In the genomic region with DNA sequence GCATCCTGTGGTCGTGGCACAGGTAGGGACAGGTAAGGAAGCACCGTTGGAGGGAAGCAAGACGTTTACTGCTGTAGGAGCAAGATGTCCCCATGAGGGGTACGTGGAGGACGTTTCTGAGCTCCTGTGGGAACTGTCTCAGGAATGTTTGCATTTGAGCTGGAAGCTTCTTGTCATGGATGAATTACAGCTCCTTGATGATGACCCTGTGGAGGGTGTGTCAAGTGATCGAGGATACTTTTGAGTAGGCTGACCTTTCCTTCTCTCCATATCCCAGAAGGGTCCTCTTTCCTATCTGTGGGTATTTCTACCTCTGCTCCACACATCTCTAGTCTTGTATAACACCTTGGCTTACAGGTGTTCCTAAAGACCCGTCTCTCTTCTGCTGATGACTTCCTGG, we compare ENCODE assay signal across 19 cellular contexts.
DNase-seq lines count a peak whose midpoint lies in the region; ATAC-seq, FAIRE-seq and TF ChIP-seq lines count a peak whose summit lies in the region.
"Had no signal": no experiment of that assay in that cellular context is flagged by ENCODE, and none has a peak within 500 bp of the region (broad histone marks: within the 10 kb centered on the region; RNA-seq: fewer than 3 reads in every experiment).

No MANE protein-coding gene starts in this region.

- ATAC-seq in activated CD4-positive, alpha-beta T cell treated with anti-CD3 and anti-CD28 coated beads for 36 hours = no peak
- ATAC-seq in memory B cell (ENCODE audit: low read depth) = no peak
- no peak for ATAC-seq in HG02885 (IDR thresholded peaks at IDR 0.05; ENCODE audit: poor library complexity, unreplicated experiment)
- ATAC-seq: esophagus mucosa, GM23338, left ventricle myocardium superior had no signal

- intact Hi-C loops in activated CD4-positive, alpha-beta T cell treated with anti-CD3 and anti-CD28 coated beads for 36 hours (cut with DNase I, micrococcal nuclease) = no loop called here
- intact Hi-C loops in activated T-helper 2 cell treated with anti-CD3 and anti-CD28 coated beads, Interferon-gamma antibody, Interleukin-2, Interleukin-4, amounts not matched to agents 10 μg/mL and 5 μg/mL and 100 μg/mL, durations not matched to agents 14 hours and 24 hours and 36 hours (cut with micrococcal nuclease) = loop anchor here (10.0 kb wide), 1 partner anchor 197 kb away; no protein-coding TSS in a partner anchor

- no peak for DNase-seq in activated CD4-positive, alpha-beta T cell treated with anti-CD3 and anti-CD28 coated beads for 36 hours
- DNase-seq in activated CD4-positive, alpha-beta T cell treated with anti-CD3 and anti-CD28 coated beads for 48 hours = no peak
- DNase-seq in activated T-helper 2 cell treated with anti-CD3 and anti-CD28 coated beads, Interferon-gamma antibody, Interleukin-2, Interleukin-4, amounts not matched to agents 10 μg/mL and 5 μg/mL and 100 μg/mL, durations not matched to agents 14 hours and 24 hours and 36 hours (ENCODE audit: low spot score) = no peak
- DNase-seq in memory B cell (ENCODE audit: low spot score in 2 of 2) (no peak), type B pancreatic cell (ENCODE audit: extremely low spot score, unreplicated experiment) (no peak), NCI-H1930 (lab: John Stamatoyannopoulos, UW) (no peak), GM19239 (ENCODE audit: insufficient read length, low spot score) (no peak)
- DNase-seq: activated CD4-positive, alpha-beta T cell treated with anti-CD3 and anti-CD28 coated beads, Interleukin-2, amount 10 ng/mL, durations not matched to agents 24 days and 14 days; activated naive CD8-positive, alpha-beta T cell treated with anti-CD3 and anti-CD28 coated beads for 36 hours; DMS79; left ventricle myocardium superior; NCI-H1417; Peyer's patch; SK-N-SH had no signal

- no peak overlapping the region for H3K4me3 Mint-ChIP-seq in activated CD4-positive, alpha-beta T cell treated with anti-CD3 and anti-CD28 coated beads for 36 hours
- no peak overlapping the region for H3K4me3 Mint-ChIP-seq in activated T-helper 2 cell treated with anti-CD3 and anti-CD28 coated beads, Interferon-gamma antibody, Interleukin-2, Interleukin-4, amounts not matched to agents 10 μg/mL and 5 μg/mL and 100 μg/mL, durations not matched to agents 14 hours and 24 hours and 36 hours (ENCODE audit: low read depth)
- H3K4me3 Mint-ChIP-seq in memory B cell = no peak overlapping the region
- H3K4me3 Mint-ChIP-seq in type B pancreatic cell = peak overlapping the region; percentile 46
- H3K4me3 Mint-ChIP-seq: activated CD4-positive, alpha-beta T cell treated with anti-CD3 and anti-CD28 coated beads, Interleukin-2, amount 10 ng/mL, durations not matched to agents 24 days and 14 days; activated naive CD8-positive, alpha-beta T cell treated with anti-CD3 and anti-CD28 coated beads for 36 hours; brain; GM23338 had no signal

- H3K27me3 Mint-ChIP-seq in activated CD4-positive, alpha-beta T cell treated with anti-CD3 and anti-CD28 coated beads for 36 hours = no peaks in the 10 kb centered on the region
- H3K27me3 Mint-ChIP-seq in activated T-helper 2 cell treated with anti-CD3 and anti-CD28 coated beads, Interferon-gamma antibody, Interleukin-2, Interleukin-4, amounts not matched to agents 10 μg/mL and 5 μg/mL and 100 μg/mL, durations not matched to agents 14 hours and 24 hours and 36 hours (ENCODE audit: low read depth) = no peaks in the 10 kb centered on the region
- H3K27me3 Mint-ChIP-seq in memory B cell = no peaks in the 10 kb centered on the region
- H3K27me3 Mint-ChIP-seq in type B pancreatic cell = no peaks in the 10 kb centered on the region
- H3K27me3 Mint-ChIP-seq: activated CD4-positive, alpha-beta T cell treated with anti-CD3 and anti-CD28 coated beads, Interleukin-2, amount 10 ng/mL, durations not matched to agents 24 days and 14 days; activated naive CD8-positive, alpha-beta T cell treated with anti-CD3 and anti-CD28 coated beads for 36 hours; brain had no signal

- H3K36me3 Mint-ChIP-seq in activated CD4-positive, alpha-beta T cell treated with anti-CD3 and anti-CD28 coated beads for 36 hours (ENCODE audit: low read depth) = peaks cover 46% of the 10 kb centered on the region
- H3K36me3 Mint-ChIP-seq in activated T-helper 2 cell treated with anti-CD3 and anti-CD28 coated beads, Interferon-gamma antibody, Interleukin-2, Interleukin-4, amounts not matched to agents 10 μg/mL and 5 μg/mL and 100 μg/mL, durations not matched to agents 14 hours and 24 hours and 36 hours (ENCODE audit: low read depth) = peaks cover 46% of the 10 kb centered on the region
- H3K36me3 Mint-ChIP-seq in memory B cell (peaks cover 2% of the 10 kb centered on the region), type B pancreatic cell (no peaks in the 10 kb centered on the region)

- POLR2A ChIA-PET in activated CD4-positive, alpha-beta T cell treated with anti-CD3 and anti-CD28 coated beads for 36 hours (lab: Charles Lee) = no interaction called here

- FAIRE-seq in GM19239 (lab: Jason Lieb, UNC) = no peak
- FAIRE-seq: TTC549 had no signal

- H3K9me3 Mint-ChIP-seq in activated CD4-positive, alpha-beta T cell treated with anti-CD3 and anti-CD28 coated beads for 36 hours (ENCODE audit: low read depth) = peaks cover 18% of the 10 kb centered on the region
- peaks cover 18% of the 10 kb centered on the region for H3K9me3 Mint-ChIP-seq in activated T-helper 2 cell treated with anti-CD3 and anti-CD28 coated beads, Interferon-gamma antibody, Interleukin-2, Interleukin-4, amounts not matched to agents 10 μg/mL and 5 μg/mL and 100 μg/mL, durations not matched to agents 14 hours and 24 hours and 36 hours
- H3K9me3 Mint-ChIP-seq in memory B cell = no peaks in the 10 kb centered on the region
- peaks cover 15% of the 10 kb centered on the region for H3K9me3 Mint-ChIP-seq in type B pancreatic cell
- H3K9me3 Mint-ChIP-seq: GM23338 had no signal

- peaks cover 80% of the 10 kb centered on the region for H3K4me1 Mint-ChIP-seq in activated CD4-positive, alpha-beta T cell treated with anti-CD3 and anti-CD28 coated beads for 36 hours
- peaks cover 75% of the 10 kb centered on the region for H3K4me1 Mint-ChIP-seq in activated T-helper 2 cell treated with anti-CD3 and anti-CD28 coated beads, Interferon-gamma antibody, Interleukin-2, Interleukin-4, amounts not matched to agents 10 μg/mL and 5 μg/mL and 100 μg/mL, durations not matched to agents 14 hours and 24 hours and 36 hours (ENCODE audit: low read depth)
- peaks cover 25% of the 10 kb centered on the region for H3K4me1 Mint-ChIP-seq in memory B cell
- peaks cover 52% of the 10 kb centered on the region for H3K4me1 Mint-ChIP-seq in type B pancreatic cell (ENCODE audit: unreplicated experiment)

- CTCF ChIA-PET in activated CD4-positive, alpha-beta T cell treated with anti-CD3 and anti-CD28 coated beads for 36 hours (lab: Charles Lee) = no interaction called here

- H3K27ac Mint-ChIP-seq in activated CD4-positive, alpha-beta T cell treated with anti-CD3 and anti-CD28 coated beads for 36 hours = peak overlapping the region; percentile 74
- peak overlapping the region; percentile 36 for H3K27ac Mint-ChIP-seq in activated T-helper 2 cell treated with anti-CD3 and anti-CD28 coated beads, Interferon-gamma antibody, Interleukin-2, Interleukin-4, amounts not matched to agents 10 μg/mL and 5 μg/mL and 100 μg/mL, durations not matched to agents 14 hours and 24 hours and 36 hours
- H3K27ac Mint-ChIP-seq in memory B cell (peak overlapping the region; percentile 45), type B pancreatic cell (peak overlapping the region; percentile 73)
- H3K27ac Mint-ChIP-seq: activated CD4-positive, alpha-beta T cell treated with anti-CD3 and anti-CD28 coated beads, Interleukin-2, amount 10 ng/mL, durations not matched to agents 24 days and 14 days; activated naive CD8-positive, alpha-beta T cell treated with anti-CD3 and anti-CD28 coated beads for 36 hours; GM23338 had no signal

- no peak for TF ChIP-seq CTCF in type B pancreatic cell (conservative IDR thresholded peaks at IDR 0.05)
